In genomic region chr6:150711061-150711460, GRCh38 we compare ENCODE assay signal across 19 cellular contexts.
DNase-seq lines count a peak whose midpoint lies in the region; ATAC-seq, FAIRE-seq and TF ChIP-seq lines count a peak whose summit lies in the region.
"Had no signal": no experiment of that assay in that cellular context is flagged by ENCODE, and none has a peak within 500 bp of the region (broad histone marks: within the 10 kb centered on the region; RNA-seq: fewer than 3 reads in every experiment).

No MANE protein-coding gene starts in this region.

- H3K56ac ChIP-seq in H1 (replicated peaks; ENCODE audit: insufficient read length, low read depth, low read length), result no peak overlapping the region

- peaks cover 49% of the 10 kb centered on the region for H3K4me1 Mint-ChIP-seq in Caco-2 (ENCODE audit: low read depth, unreplicated experiment)
- H3K4me1 Mint-ChIP-seq in memory B cell, result peaks cover 33% of the 10 kb centered on the region
- H3K4me1 Mint-ChIP-seq in stimulated activated naive B cell treated with anti-CD40 and anti-IgM and Interleukin-4, amounts not matched to agents 10 μg/mL and 1 μg/mL and 100 μg/mL, for 72 hours, result peaks cover 35 to 66% of the 10 kb centered on the region in 2 donors

- no peak overlapping the region for H3K18ac ChIP-seq in H1 (ENCODE audit: extremely low read depth, low read length)

- FAIRE-seq in H1 (lab: Jason Lieb, UNC), result no peak
- FAIRE-seq: GM12892, GM18507, H54 had no signal

- intact Hi-C loops in Caco-2 (cut with micrococcal nuclease; ENCODE audit: unreplicated experiment), result no loop called here
- intact Hi-C loops in breast epithelium (cut with DNase I; ENCODE audit: low total_unique reads), result no loop called here

- H3K4me3 Mint-ChIP-seq in Caco-2 (ENCODE audit: unreplicated experiment), result no peak overlapping the region
- H3K4me3 Mint-ChIP-seq in memory B cell, result no peak overlapping the region
- H3K4me3 Mint-ChIP-seq in stimulated activated naive B cell treated with anti-CD40 and anti-IgM and Interleukin-4, amounts not matched to agents 10 μg/mL and 1 μg/mL and 100 μg/mL, for 72 hours, result no peak overlapping the region
- H3K4me3 Mint-ChIP-seq: CD8-positive, alpha-beta T cell had no signal

- no peak overlapping the region for H4K5ac ChIP-seq in H1 (ENCODE audit: insufficient read length, low read depth, low read length)

- H2BK15ac ChIP-seq in H1 (ENCODE audit: low read length), result 0 out of 2 replicates have a peak overlapping the region, but pooled peaks have one; percentile 8

- no peak overlapping the region for H2BK20ac ChIP-seq in H1 (ENCODE audit: low read length)

- BruUV-seq in Caco-2 (replicated peaks; lab: Mats Ljungman, UMichigan), result no TSS peak

- H3K27me3 ChIP-seq in Caco-2 (replicated peaks; ENCODE audit: control insufficient read depth, insufficient read depth, low read length) (no peaks in the 10 kb centered on the region), H1 (replicated peaks in 1 of 4; ENCODE audit: control insufficient read depth in 3 of 4, extremely low read depth in 1 of 4, insufficient read depth in 3 of 4, low read length in 3 of 4) (no peaks in the 10 kb centered on the region), breast epithelium (no peaks in the 10 kb centered on the region)

- H3K27ac ChIP-seq in H1 (ENCODE audit: low read depth, low read length) (no peak overlapping the region), breast epithelium (no peak overlapping the region)
- H3K27ac ChIP-seq: BLaER1 treated with 17β-estradiol and CSF1 and Interleukin-3, amounts not matched to agents 10 nM and 100 nM; GM23248; HL-60 had no signal

- no peaks in the 10 kb centered on the region for H3K79me1 ChIP-seq in H1 (ENCODE audit: low read depth, low read length)

- H4K91ac ChIP-seq in H1 (replicated peaks; ENCODE audit: insufficient read length, low read length), result no peak overlapping the region

- no peak overlapping the region for H3K4me2 ChIP-seq in H1 (ENCODE audit: insufficient read depth in 1 of 2, low read depth in 2 of 2, low read length in 2 of 2)
- H3K4me2 ChIP-seq: BLaER1 treated with 17β-estradiol and CSF1 and Interleukin-3, amounts not matched to agents 10 nM and 100 nM had no signal

- H3K4me3 ChIP-seq in Caco-2 (ENCODE audit: low read depth, low read length), result no peak overlapping the region
- no peak overlapping the region for H3K4me3 ChIP-seq in H1 (ENCODE audit: extremely low read depth in 1 of 4, insufficient read depth in 2 of 4, low read depth in 3 of 4, low read length in 4 of 4)
- no peak overlapping the region for H3K4me3 ChIP-seq in breast epithelium
- H3K4me3 ChIP-seq: BLaER1 treated with 17β-estradiol and CSF1 and Interleukin-3, amounts not matched to agents 10 nM and 100 nM; GM23248 had no signal

- no peak overlapping the region for H3K9ac ChIP-seq in H1 (replicated peaks in 1 of 4; ENCODE audit: extremely low read depth in 1 of 4, low read depth in 3 of 4, low read length in 3 of 4)
- H3K9ac ChIP-seq: BLaER1 treated with 17β-estradiol and CSF1 and Interleukin-3, amounts not matched to agents 10 nM and 100 nM; GM23248 had no signal

- H4K8ac ChIP-seq in H1 (ENCODE audit: extremely low read depth, insufficient read depth, low read length), result no peak overlapping the region

- DNase-seq in Caco-2 (no peak), H1 (ENCODE audit: low read depth in 1 of 2, low spot score in 2 of 2) (no peak), memory B cell (ENCODE audit: low spot score in 2 of 2) (no peak), breast epithelium (ENCODE audit: low spot score in 2 of 2) (no peak)
- no peak for DNase-seq in stimulated activated naive B cell treated with anti-CD40 and anti-IgM and Interleukin-4, amounts not matched to agents 10 μg/mL and 1 μg/mL and 100 μg/mL, for 72 hours
- DNase-seq: 8988T; CD8-positive, alpha-beta T cell; DMS79; GDM1; GM23248; HCEC 1CT had no signal

- H3K27me3 Mint-ChIP-seq in Caco-2 (ENCODE audit: insufficient read depth, unreplicated experiment) (no peaks in the 10 kb centered on the region), memory B cell (no peaks in the 10 kb centered on the region)
- H3K27me3 Mint-ChIP-seq in stimulated activated naive B cell treated with anti-CD40 and anti-IgM and Interleukin-4, amounts not matched to agents 10 μg/mL and 1 μg/mL and 100 μg/mL, for 72 hours, result no peaks in the 10 kb centered on the region

- H4K20me1 ChIP-seq in H1 (replicated peaks in 1 of 2; ENCODE audit: control insufficient read depth in 1 of 2, insufficient read depth in 2 of 2, low read length in 2 of 2), result no peaks in the 10 kb centered on the region

- ATAC-seq in memory B cell (ENCODE audit: low read depth) (no peak), GM21423 (IDR thresholded peaks at IDR 0.05; ENCODE audit: unreplicated experiment) (no peak), GM19035 (IDR thresholded peaks at IDR 0.05; ENCODE audit: unreplicated experiment) (no peak), HG03025 (IDR thresholded peaks at IDR 0.05; ENCODE audit: low FRiP score, unreplicated experiment) (no peak)
- no peak for ATAC-seq in stimulated activated naive B cell treated with anti-CD40 and anti-IgM and Interleukin-4, amounts not matched to agents 10 μg/mL and 1 μg/mL and 100 μg/mL, for 72 hours (replicated peaks)
- ATAC-seq: CD8-positive, alpha-beta T cell had no signal

- H2AK5ac ChIP-seq in H1 (ENCODE audit: low read depth, low read length), result peak overlapping the region; percentile 8; the same call in 1 of the 2 replicates

- no peak overlapping the region for H2BK5ac ChIP-seq in H1 (ENCODE audit: low read depth, low read length)

- TF ChIP-seq CTCF in Caco-2 (IDR thresholded peaks at IDR 0.05; ENCODE audit: insufficient read depth in 1 of 2, low read depth in 1 of 2, low read length in 1 of 2, severe bottlenecking in 1 of 2, unreplicated experiment in 1 of 2) (no peak), H1 (IDR thresholded peaks at IDR 0.05; ENCODE audit: control extremely low read depth in 1 of 3, insufficient read depth in 1 of 3, low read depth in 1 of 3, low read length in 3 of 3) (peak in 1 of 3 experiments; percentile 19; a peak in 1 of 4 replicates), breast epithelium (IDR thresholded peaks at IDR 0.05) (no peak)

- H3K36me3 ChIP-seq in Caco-2 (ENCODE audit: control insufficient read depth, insufficient read depth, low read length) (no peaks in the 10 kb centered on the region), H1 (ENCODE audit: control insufficient read depth in 2 of 4, insufficient read depth in 4 of 4, low read length in 3 of 4) (no peaks in the 10 kb centered on the region), breast epithelium (no peaks in the 10 kb centered on the region)
- H3K36me3 ChIP-seq: BLaER1 treated with 17β-estradiol and CSF1 and Interleukin-3, amounts not matched to agents 10 nM and 100 nM had no signal

- H3K4me1 ChIP-seq in Caco-2 (peaks cover 37% of the 10 kb centered on the region), H1 (replicated peaks in 1 of 4; ENCODE audit: control insufficient read depth in 3 of 4, insufficient read depth in 4 of 4, low read length in 3 of 4) (peaks cover 0 to 6% (median under 1%) of the 10 kb centered on the region in 4 experiments; a peak in 2 of 7 replicates), breast epithelium (no peaks in the 10 kb centered on the region)

- no peak overlapping the region for H2AFZ ChIP-seq in H1 (ENCODE audit: low read length)
- H2AFZ ChIP-seq: GM23248 had no signal

- H3K27ac Mint-ChIP-seq in Caco-2 (ENCODE audit: unreplicated experiment), result peak overlapping the region; percentile 26
- peak overlapping the region; percentile 9 for H3K27ac Mint-ChIP-seq in memory B cell
- peak overlapping the region; percentile 11 for H3K27ac Mint-ChIP-seq in stimulated activated naive B cell treated with anti-CD40 and anti-IgM and Interleukin-4, amounts not matched to agents 10 μg/mL and 1 μg/mL and 100 μg/mL, for 72 hours
- H3K27ac Mint-ChIP-seq: CD8-positive, alpha-beta T cell had no signal

- H2BK120ac ChIP-seq in H1 (replicated peaks; ENCODE audit: low read depth, low read length), result no peak overlapping the region

- WGBS in H1 (ENCODE audit: extremely low coverage in 1 of 2, insufficient coverage in 1 of 2, insufficient read length in 1 of 2, insufficient replicate concordance in 2 of 2, low coverage in 1 of 2, low lambda C conversion rate in 2 of 2, missing lambda C conversion rate in 1 of 2), 2 experiments, result 97% methylated on average over 4 of the region's 4 CpGs; no CpG with 5 or more reads in 1 of the 2 experiments

- H3K4ac ChIP-seq in H1 (replicated peaks; ENCODE audit: insufficient read length, low read depth, low read length), result no peak overlapping the region

- no peaks in the 10 kb centered on the region for H3K79me2 ChIP-seq in H1 (ENCODE audit: control insufficient read depth in 1 of 2, insufficient read depth in 2 of 2, low read length in 2 of 2)

- H3K36me3 Mint-ChIP-seq in Caco-2 (ENCODE audit: insufficient read depth, unreplicated experiment), result no peaks in the 10 kb centered on the region
- peaks cover 19% of the 10 kb centered on the region for H3K36me3 Mint-ChIP-seq in memory B cell
- peaks cover 19 to 42% of the 10 kb centered on the region in 2 donors for H3K36me3 Mint-ChIP-seq in stimulated activated naive B cell treated with anti-CD40 and anti-IgM and Interleukin-4, amounts not matched to agents 10 μg/mL and 1 μg/mL and 100 μg/mL, for 72 hours
- H3K36me3 Mint-ChIP-seq: CD8-positive, alpha-beta T cell had no signal

- no peaks in the 10 kb centered on the region for H3K23me2 ChIP-seq in H1 (ENCODE audit: low read depth, low read length)

- TF ChIP-seq POLR2A in H1 (IDR thresholded peaks at IDR 0.05; ENCODE audit: control extremely low read depth in 1 of 2, low read depth in 2 of 2, low read length in 2 of 2) (no peak), breast epithelium (IDR thresholded peaks at IDR 0.05) (no peak)

- H3K9me3 Mint-ChIP-seq in Caco-2 (ENCODE audit: unreplicated experiment) (peaks cover 1% of the 10 kb centered on the region), memory B cell (no peaks in the 10 kb centered on the region)
- no peaks in the 10 kb centered on the region for H3K9me3 Mint-ChIP-seq in stimulated activated naive B cell treated with anti-CD40 and anti-IgM and Interleukin-4, amounts not matched to agents 10 μg/mL and 1 μg/mL and 100 μg/mL, for 72 hours
- H3K9me3 Mint-ChIP-seq: CD8-positive, alpha-beta T cell had no signal

- no peaks in the 10 kb centered on the region for H3K9me3 ChIP-seq in Caco-2
- H3K9me3 ChIP-seq in H1 (ENCODE audit: insufficient read depth in 2 of 2, low read depth in 1 of 2, low read length in 1 of 2), result no peaks in the 10 kb centered on the region
- H3K9me3 ChIP-seq in breast epithelium, result no peaks in the 10 kb centered on the region
- H3K9me3 ChIP-seq: BLaER1 treated with 17β-estradiol and CSF1 and Interleukin-3, amounts not matched to agents 10 nM and 100 nM had no signal

- H2BK12ac ChIP-seq in H1 (ENCODE audit: low read depth, low read length), result no peak overlapping the region

- TF ChIP-seq RAD21 in H1 (IDR thresholded peaks at IDR 0.05 in 1 of 2, conservative IDR thresholded peaks at IDR 0.05 in 1 of 2; ENCODE audit: low read depth in 2 of 2, low read length in 2 of 2), result no peak; a peak in 1 of 4 replicates

- H3K14ac ChIP-seq in H1 (ENCODE audit: insufficient read length), result no peak overlapping the region

- H3K23ac ChIP-seq in H1 (ENCODE audit: insufficient read length), result no peak overlapping the region

- POLR2A ChIA-PET in Caco-2 (lab: Charles Lee), result no interaction called here
- POLR2A ChIA-PET in H1 (lab: Charles Lee; ENCODE audit: partially characterized antibody), result no interaction called here

- TF ChIP-seq EP300 in H1 (IDR thresholded peaks at IDR 0.05; ENCODE audit: borderline replicate concordance in 1 of 2, low read depth in 2 of 2, low read length in 2 of 2), result no peak

- CTCF ChIA-PET in Caco-2 (lab: Charles Lee), result interaction anchor here (0.7 kb wide), 1 partner anchor 7 kb away, joined by 4 read pairs; no protein-coding TSS in a partner anchor
- CTCF ChIA-PET in H1 (lab: Charles Lee; ENCODE audit: partially characterized antibody), result interaction anchor here (1.2 to 1.7 kb wide), 4 partner anchors 12 to 317 kb away, joined by 3 to 5 read pairs (median 4); no protein-coding TSS in a partner anchor
